9 cellular contexts compared by ENCODE assay signal in genomic region chr1:245585252-245585959, GRCh38.
DNase-seq lines count a peak whose midpoint lies in the region; TF ChIP-seq lines count a peak whose summit lies in the region.
"Had no signal": no experiment of that assay in that cellular context is flagged by ENCODE, and none has a peak within 500 bp of the region (broad histone marks: within the 10 kb centered on the region; RNA-seq: fewer than 3 reads in every experiment).

No MANE protein-coding gene starts in this region.

- no peak for TF ChIP-seq POLR2A in erythroblast (IDR thresholded peaks at IDR 0.05; ENCODE audit: low read length)

- in situ Hi-C loops in astrocyte of the cerebellum (cut with HindIII; ENCODE audit: low sequenced_read_pairs) = loop anchor here (5.0 kb wide), 2 partner anchors 67 to 93 kb away; no protein-coding TSS in a partner anchor

- DNase-seq in NCI-H446 treated with DMSO at 0.1 percent for 48 hours (lab: John Stamatoyannopoulos, UW) (peak; percentile 18), NCI-H446 (lab: John Stamatoyannopoulos, UW) (no peak), astrocyte of the cerebellum (ENCODE audit: low read depth) (peak; percentile 57), islet precursor cell (peak; percentile 82), stromal cell of bone marrow (ENCODE audit: low read depth) (peak; percentile 40), ecto neural progenitor cell (ENCODE audit: low spot score) (no peak), erythroblast (lab: John Stamatoyannopoulos, UW) (no peak), NCI-H1417 treated with DMSO at 0.1 percent for 48 hours (lab: John Stamatoyannopoulos, UW) (no peak)
- DNase-seq: stimulated activated CD8-positive, alpha-beta memory T cell treated with anti-CD3 and anti-CD28 coated beads, Interleukin-4, amount 100 ng/mL, for 48 hours had no signal

- TF ChIP-seq CTCF in astrocyte of the cerebellum (IDR thresholded peaks at IDR 0.05; ENCODE audit: low read depth, low read length, missing control alignments) = no peak

- no peak overlapping the region for H3K4me3 ChIP-seq in astrocyte of the cerebellum (ENCODE audit: low read depth, low read length)

Comparison
In these comparisons a context has a peak if more than half of its experiments do, and no peak if none do; other contexts are left out.
1. DNase-seq: peak in NCI-H446 treated with DMSO at 0.1 percent for 48 hours (single experiment), astrocyte of the cerebellum (single experiment), islet precursor cell (single experiment) and stromal cell of bone marrow (single experiment); none in NCI-H446 (0 of 2), ecto neural progenitor cell (single experiment), erythroblast (0 of 2) and NCI-H1417 treated with DMSO at 0.1 percent for 48 hours (single experiment).